In genomic region chr1:34406377-34406776, GRCh38 we compare ENCODE assay signal across 20 cellular contexts.
A peak's percentile ranks its signal among the peaks of the same experiment; 100 is the strongest.
DNase-seq lines count a peak whose midpoint lies in the region; ATAC-seq and TF ChIP-seq lines count a peak whose summit lies in the region.
"Had no signal": no experiment of that assay in that cellular context is flagged by ENCODE, and none has a peak within 500 bp of the region (broad histone marks: within the 10 kb centered on the region; RNA-seq: fewer than 3 reads in every experiment).

No MANE protein-coding gene starts in this region.

- peak overlapping the region; percentile 42 for H3K27ac Mint-ChIP-seq in progenitor cell of endocrine pancreas
- H3K27ac Mint-ChIP-seq: activated CD4-positive, alpha-beta T cell treated with anti-CD3 and anti-CD28 coated beads, Interleukin-2, amount 10 ng/mL, durations not matched to agents 7 days and 5 days; stimulated activated naive B cell treated with anti-CD40 and anti-IgM and Interleukin-4, amounts not matched to agents 10 μg/mL and 1 μg/mL and 100 μg/mL, for 72 hours; T-cell had no signal

- no peaks in the 10 kb centered on the region for H3K36me3 Mint-ChIP-seq in progenitor cell of endocrine pancreas (ENCODE audit: insufficient read depth)
- H3K36me3 Mint-ChIP-seq: stimulated activated naive B cell treated with anti-CD40 and anti-IgM and Interleukin-4, amounts not matched to agents 10 μg/mL and 1 μg/mL and 100 μg/mL, for 72 hours; T-cell had no signal

- no peak overlapping the region for H3K4me3 Mint-ChIP-seq in progenitor cell of endocrine pancreas (ENCODE audit: low read depth)
- H3K4me3 Mint-ChIP-seq: activated CD4-positive, alpha-beta T cell treated with anti-CD3 and anti-CD28 coated beads, Interleukin-2, amount 10 ng/mL, durations not matched to agents 7 days and 5 days; stimulated activated naive B cell treated with anti-CD40 and anti-IgM and Interleukin-4, amounts not matched to agents 10 μg/mL and 1 μg/mL and 100 μg/mL, for 72 hours; T-cell had no signal

- TF ChIP-seq CTCF in progenitor cell of endocrine pancreas (IDR thresholded peaks at IDR 0.05; ENCODE audit: unreplicated experiment): no peak

- peaks cover 13% of the 10 kb centered on the region for H3K4me1 Mint-ChIP-seq in progenitor cell of endocrine pancreas (ENCODE audit: low read depth)
- H3K4me1 Mint-ChIP-seq: activated CD4-positive, alpha-beta T cell treated with anti-CD3 and anti-CD28 coated beads, Interleukin-2, amount 10 ng/mL, durations not matched to agents 7 days and 5 days; stimulated activated naive B cell treated with anti-CD40 and anti-IgM and Interleukin-4, amounts not matched to agents 10 μg/mL and 1 μg/mL and 100 μg/mL, for 72 hours; T-cell had no signal

- H3K9me3 Mint-ChIP-seq in progenitor cell of endocrine pancreas (ENCODE audit: low read depth): no peaks in the 10 kb centered on the region
- H3K9me3 Mint-ChIP-seq: activated CD4-positive, alpha-beta T cell treated with anti-CD3 and anti-CD28 coated beads, Interleukin-2, amount 10 ng/mL, durations not matched to agents 7 days and 5 days; stimulated activated naive B cell treated with anti-CD40 and anti-IgM and Interleukin-4, amounts not matched to agents 10 μg/mL and 1 μg/mL and 100 μg/mL, for 72 hours; T-cell had no signal

- DNase-seq in NCI-H1092 treated with DMSO at 0.1 percent for 48 hours (lab: John Stamatoyannopoulos, UW) (peak; percentile 43), NCI-H1092 (lab: John Stamatoyannopoulos, UW) (no peak), NCI-H2029 treated with DMSO at 0.1 percent for 48 hours (lab: John Stamatoyannopoulos, UW) (peak; percentile 28), kidney tubule cell (ENCODE audit: low spot score) (peak; percentile 6), progenitor cell of endocrine pancreas (ENCODE audit: low spot score, unreplicated experiment) (no peak), NK-92 (lab: John Stamatoyannopoulos, UW; ENCODE audit: unreplicated experiment) (no peak), NCI-H524 (lab: John Stamatoyannopoulos, UW) (no peak)
- DNase-seq: activated CD4-positive, alpha-beta T cell treated with anti-CD3 and anti-CD28 coated beads, Interleukin-2, amount 10 ng/mL, durations not matched to agents 7 days and 5 days; activated CD8-positive, alpha-beta memory T cell treated with anti-CD3 and anti-CD28 coated beads, Interleukin-2, amount 50 U/mL, for 4 hours; activated effector memory CD4-positive, alpha-beta T cell treated with anti-CD3 and anti-CD28 coated beads, Interleukin-2, amount 50 U/mL, for 16 hours; central memory CD4-positive, alpha-beta T cell; left ventricle myocardium inferior; NCI-H146; NCI-H526 treated with DMSO at 0.1 percent for 48 hours; SIG-M5; sigmoid colon; stimulated activated naive B cell treated with anti-CD40 and anti-IgM and Interleukin-4, amounts not matched to agents 10 μg/mL and 1 μg/mL and 100 μg/mL, for 72 hours; T-cell had no signal

- no peak for ATAC-seq in GM18909 (IDR thresholded peaks at IDR 0.05; ENCODE audit: poor library complexity, unreplicated experiment)
- ATAC-seq: PC-3; stimulated activated naive B cell treated with anti-CD40 and anti-IgM and Interleukin-4, amounts not matched to agents 10 μg/mL and 1 μg/mL and 100 μg/mL, for 72 hours; T-cell had no signal

- H3K27me3 Mint-ChIP-seq in progenitor cell of endocrine pancreas: peaks cover 5% of the 10 kb centered on the region
- H3K27me3 Mint-ChIP-seq: activated CD4-positive, alpha-beta T cell treated with anti-CD3 and anti-CD28 coated beads, Interleukin-2, amount 10 ng/mL, durations not matched to agents 7 days and 5 days; stimulated activated naive B cell treated with anti-CD40 and anti-IgM and Interleukin-4, amounts not matched to agents 10 μg/mL and 1 μg/mL and 100 μg/mL, for 72 hours had no signal

Comparison
In these comparisons a context has a peak if more than half of its experiments do, and no peak if none do; other contexts are left out.
1. DNase-seq: peak in NCI-H1092 treated with DMSO at 0.1 percent for 48 hours (single experiment), NCI-H2029 treated with DMSO at 0.1 percent for 48 hours (single experiment) and kidney tubule cell (single experiment); none in NCI-H1092 (single experiment), progenitor cell of endocrine pancreas (single experiment), NK-92 (single experiment) and NCI-H524 (0 of 2).